15 cellular contexts compared by ENCODE assay signal in the genomic region with DNA sequence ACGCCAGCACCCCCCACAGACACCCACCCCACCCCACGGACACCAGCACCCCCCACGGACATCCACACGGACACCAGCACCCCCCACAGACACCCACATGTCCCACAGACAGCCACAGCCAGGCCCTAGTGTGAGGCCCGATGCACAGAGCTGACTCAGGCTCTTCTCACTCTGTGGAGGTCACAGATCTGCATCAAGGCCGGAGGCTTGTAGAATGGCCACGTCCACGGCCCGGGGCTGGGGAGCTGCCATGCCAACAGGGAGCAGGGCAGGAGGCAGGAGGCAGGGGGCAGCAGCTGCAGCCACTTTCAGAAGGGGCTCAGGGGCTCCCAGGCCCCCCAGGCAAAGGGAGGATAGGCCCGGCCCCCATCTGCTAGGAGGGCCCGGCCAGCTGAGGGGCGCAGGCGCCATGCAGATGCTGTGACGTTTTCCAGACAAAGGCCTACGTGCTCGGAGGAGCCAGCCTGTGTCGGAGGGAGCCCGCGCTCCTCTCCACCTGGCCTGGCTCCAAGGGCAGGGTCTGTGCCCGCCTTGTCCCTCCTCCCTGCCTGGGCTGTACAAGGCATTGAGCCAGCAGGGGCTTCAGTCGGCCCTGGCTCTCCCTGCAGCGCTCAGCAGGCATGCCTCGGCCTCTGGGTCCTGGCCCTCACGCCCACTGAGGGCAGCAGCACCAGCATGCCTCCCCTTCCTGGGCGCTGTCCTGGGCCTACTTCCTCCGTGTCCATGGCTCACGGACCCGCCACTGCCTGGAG.
DNase-seq lines count a peak whose midpoint lies in the region; ATAC-seq, FAIRE-seq and TF ChIP-seq lines count a peak whose summit lies in the region.
"Had no signal": no experiment of that assay in that cellular context is flagged by ENCODE, and none has a peak within 500 bp of the region (broad histone marks: within the 10 kb centered on the region; RNA-seq: fewer than 3 reads in every experiment).

No MANE protein-coding gene starts in this region.

- no peaks in the 10 kb centered on the region for H4K20me1 ChIP-seq in HepG2 (ENCODE audit: insufficient read depth, low read length)
- H4K20me1 ChIP-seq: BLaER1 had no signal

- CTCF ChIA-PET in HepG2 (lab: Yijun Ruan, JAX; ENCODE audit: low intra/inter-chr PET ratio, low total read pairs) = no interaction called here

- H3K4me3 ChIP-seq in HepG2 (replicated peaks in 1 of 3; ENCODE audit: insufficient read depth in 1 of 3, low read depth in 2 of 3, low read length in 3 of 3) (no peak overlapping the region), right lobe of liver (no peak overlapping the region), adrenal gland (no peak overlapping the region), dorsolateral prefrontal cortex (no peak overlapping the region), sigmoid colon (no peak overlapping the region), vagina (no peak overlapping the region)
- H3K4me3 ChIP-seq: BLaER1, GM23248 had no signal

- no peak overlapping the region for H2AFZ ChIP-seq in HepG2 (ENCODE audit: low read length)
- H2AFZ ChIP-seq: GM23248 had no signal

- TF ChIP-seq POLR2A in HepG2 (IDR thresholded peaks at IDR 0.05; ENCODE audit: insufficient read depth in 1 of 2, low read depth in 2 of 2, low read length in 2 of 2) (no peak), right lobe of liver (IDR thresholded peaks at IDR 0.05) (no peak), adrenal gland (IDR thresholded peaks at IDR 0.05) (no peak), sigmoid colon (IDR thresholded peaks at IDR 0.05) (no peak), vagina (IDR thresholded peaks at IDR 0.05) (no peak)

- 94% methylated on average over 25 of the region's 28 CpGs for WGBS in HepG2 (ENCODE audit: low lambda C conversion rate)
- WGBS in right lobe of liver (ENCODE audit: insufficient coverage, low coverage, low lambda C conversion rate, missing lambda C conversion rate) = 80% methylated on average over 1 of the region's 28 CpGs
- WGBS in adrenal gland, 4 donors = 65 to 78% (median 65%) methylated on average over 6 to 28 of the region's 28 CpGs; no CpG with 5 or more reads in 1 of the 4 donors
- 89 to 92% methylated on average over 28 of the region's 28 CpGs for WGBS in sigmoid colon, 2 donors

- in situ Hi-C loops in HepG2 (cut with HindIII; ENCODE audit: extremely low pct_ligation_motif_present, low pct_unique_long_range_greater_than_20kb) = no loop called here

- H3K36me3 ChIP-seq in HepG2 (replicated peaks in 1 of 2; ENCODE audit: control insufficient read depth in 1 of 2, insufficient read depth in 2 of 2, low read length in 2 of 2) = peaks cover 11 to 16% of the 10 kb centered on the region in 2 experiments; a peak in 4 of 5 replicates
- H3K36me3 ChIP-seq in right lobe of liver = no peaks in the 10 kb centered on the region
- H3K36me3 ChIP-seq in adrenal gland (replicated peaks in 1 of 2) = peaks cover 0 to 28% of the 10 kb centered on the region in 2 donors
- H3K36me3 ChIP-seq in sigmoid colon = peaks cover 30 to 95% (median 59%) of the 10 kb centered on the region in 4 donors
- peaks cover 0 to 21% of the 10 kb centered on the region in 2 donors for H3K36me3 ChIP-seq in vagina

- no peaks in the 10 kb centered on the region for H3K79me2 ChIP-seq in HepG2 (ENCODE audit: insufficient read depth, low read length)

- ATAC-seq in HepG2 (peak; percentile 6; the same call in 1 of the 3 replicates), right lobe of liver (no peak), GM19395 (IDR thresholded peaks at IDR 0.05; ENCODE audit: unreplicated experiment) (no peak), HG02970 (IDR thresholded peaks at IDR 0.05; ENCODE audit: low FRiP score, unreplicated experiment) (no peak)

- DNase-seq in HepG2 (ENCODE audit: low spot score) (no peak), right lobe of liver (no peak), adrenal gland (peak; percentile 67 to 86 (median 80)), dorsolateral prefrontal cortex (no peak), sigmoid colon (no peak), vagina (ENCODE audit: extremely low spot score in 2 of 2) (no peak)
- DNase-seq: 8988T; AML-193; Caco-2; CD8-positive, alpha-beta memory T cell; GM23248 had no signal

- POLR2A ChIA-PET in HepG2 (lab: Yijun Ruan, JAX) = no interaction called here

- no peaks in the 10 kb centered on the region for H3K27me3 ChIP-seq in HepG2 (ENCODE audit: control insufficient read depth in 1 of 2, insufficient read depth in 2 of 2, low read length in 2 of 2)
- H3K27me3 ChIP-seq in right lobe of liver = no peaks in the 10 kb centered on the region
- H3K27me3 ChIP-seq in adrenal gland = no peaks in the 10 kb centered on the region
- H3K27me3 ChIP-seq in dorsolateral prefrontal cortex = no peaks in the 10 kb centered on the region
- no peaks in the 10 kb centered on the region for H3K27me3 ChIP-seq in sigmoid colon
- H3K27me3 ChIP-seq in vagina = no peaks in the 10 kb centered on the region
- H3K27me3 ChIP-seq: BLaER1 had no signal

- no peak overlapping the region for H3K4me2 ChIP-seq in HepG2 (ENCODE audit: low read depth, low read length)
- H3K4me2 ChIP-seq: BLaER1 had no signal

- no peaks in the 10 kb centered on the region for H3K9me3 ChIP-seq in HepG2 (ENCODE audit: low read length)
- H3K9me3 ChIP-seq in right lobe of liver = no peaks in the 10 kb centered on the region
- H3K9me3 ChIP-seq in adrenal gland (replicated peaks in 1 of 3) = no peaks in the 10 kb centered on the region
- no peaks in the 10 kb centered on the region for H3K9me3 ChIP-seq in sigmoid colon
- H3K9me3 ChIP-seq in vagina = no peaks in the 10 kb centered on the region
- H3K9me3 ChIP-seq: BLaER1, Caco-2 had no signal

- TF ChIP-seq EP300 in HepG2 (IDR thresholded peaks at IDR 0.05; ENCODE audit: low read depth in 2 of 2, low read length in 2 of 2) (no peak), HepG2 (CRISPR knock-in tag; IDR thresholded peaks at IDR 0.05; ENCODE audit: borderline replicate concordance) (no peak), sigmoid colon (IDR thresholded peaks at IDR 0.05) (no peak)

- no peak for TF ChIP-seq RAD21 in HepG2 (CRISPR knock-in tag; IDR thresholded peaks at IDR 0.05)

- intact Hi-C loops in HepG2 (cut with micrococcal nuclease; ENCODE audit: unreplicated experiment) (no loop called here), right lobe of liver (cut with DNase I) (no loop called here), adrenal gland (cut with DNase I) (no loop called here), dorsolateral prefrontal cortex (cut with DNase I) (no loop called here), sigmoid colon (cut with DNase I) (no loop called here), vagina (cut with DNase I) (loop anchor here (10.0 kb wide), 1 partner anchor 262 kb away; no protein-coding TSS in a partner anchor)

- no peak for TF ChIP-seq CTCF in HepG2 (CRISPR knock-in tag; IDR thresholded peaks at IDR 0.05)
- no peak for TF ChIP-seq CTCF in right lobe of liver (IDR thresholded peaks at IDR 0.05)
- no peak for TF ChIP-seq CTCF in adrenal gland (IDR thresholded peaks at IDR 0.05)
- TF ChIP-seq CTCF in dorsolateral prefrontal cortex (IDR thresholded peaks at IDR 0.05 in 54 of 56, conservative IDR thresholded peaks at IDR 0.05 in 2 of 56; ENCODE audit: low read depth in 1 of 56, partially characterized antibody in 56 of 56) = no peak
- no peak for TF ChIP-seq CTCF in sigmoid colon (IDR thresholded peaks at IDR 0.05)
- no peak for TF ChIP-seq CTCF in vagina (IDR thresholded peaks at IDR 0.05)

- FAIRE-seq in HepG2 (lab: Jason Lieb, UNC) = no peak
- FAIRE-seq: H54 had no signal

- H3K27ac ChIP-seq in HepG2 (ENCODE audit: extremely low read length, insufficient read depth, low read length) = no peak overlapping the region
- no peak overlapping the region for H3K27ac ChIP-seq in right lobe of liver
- H3K27ac ChIP-seq in adrenal gland = peak overlapping the region in 2 of 5 donors; percentile 26 to 48
- peak overlapping the region in 53 of 59 donors; percentile 1 to 85 (median 58) for H3K27ac ChIP-seq in dorsolateral prefrontal cortex
- H3K27ac ChIP-seq in sigmoid colon = peak overlapping the region in 3 of 4 donors; percentile 17 to 57 (median 47)
- no peak overlapping the region for H3K27ac ChIP-seq in vagina
- H3K27ac ChIP-seq: BLaER1 had no signal

- BruUV-seq in HepG2 (replicated peaks; lab: Mats Ljungman, UMichigan) = no TSS peak

- no peak overlapping the region for H3K9ac ChIP-seq in HepG2 (ENCODE audit: insufficient read depth, low read depth, low read length)
- H3K9ac ChIP-seq: BLaER1 had no signal

- H3K4me1 ChIP-seq in HepG2 (ENCODE audit: insufficient read depth, low read length) (no peaks in the 10 kb centered on the region), right lobe of liver (no peaks in the 10 kb centered on the region), adrenal gland (replicated peaks in 1 of 2) (peaks cover 0 to 4% of the 10 kb centered on the region in 2 donors), sigmoid colon (peaks cover 0 to 6% (median 0%) of the 10 kb centered on the region in 4 donors), vagina (no peaks in the 10 kb centered on the region)
- H3K4me1 ChIP-seq: Caco-2 had no signal

TF ChIP-seq in HepG2, 621 proteins besides CTCF, POLR2A, EP300 and RAD21 (continues in another document):
- TF ChIP-seq, protein P1, sequence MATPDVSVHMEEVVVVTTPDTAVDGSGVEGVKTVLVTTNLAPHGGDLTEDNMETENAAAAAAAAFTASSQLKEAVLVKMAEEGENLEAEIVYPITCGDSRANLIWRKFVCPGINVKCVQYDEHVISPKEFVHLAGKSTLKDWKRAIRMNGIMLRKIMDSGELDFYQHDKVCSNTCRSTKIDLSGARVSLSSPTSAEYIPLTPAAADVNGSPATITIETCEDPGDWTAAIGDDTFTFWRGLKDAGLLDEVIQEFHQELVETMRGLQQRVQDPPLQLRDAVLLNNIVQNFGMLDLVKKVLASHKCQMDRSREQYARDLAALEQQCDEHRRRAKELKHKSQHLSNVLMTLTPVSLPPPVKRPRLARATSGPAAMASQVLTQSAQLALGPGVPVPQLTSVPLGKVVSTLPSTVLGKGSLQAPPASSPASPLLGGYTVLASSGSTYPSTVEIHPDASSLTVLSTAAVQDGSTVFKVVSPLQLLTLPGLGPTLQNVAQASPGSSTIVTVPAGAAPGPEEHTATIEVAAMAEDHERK (CRISPR knock-in tag; IDR thresholded peaks at IDR 0.05; ENCODE audit: low read depth) = no peak
- TF ChIP-seq, protein P2, sequence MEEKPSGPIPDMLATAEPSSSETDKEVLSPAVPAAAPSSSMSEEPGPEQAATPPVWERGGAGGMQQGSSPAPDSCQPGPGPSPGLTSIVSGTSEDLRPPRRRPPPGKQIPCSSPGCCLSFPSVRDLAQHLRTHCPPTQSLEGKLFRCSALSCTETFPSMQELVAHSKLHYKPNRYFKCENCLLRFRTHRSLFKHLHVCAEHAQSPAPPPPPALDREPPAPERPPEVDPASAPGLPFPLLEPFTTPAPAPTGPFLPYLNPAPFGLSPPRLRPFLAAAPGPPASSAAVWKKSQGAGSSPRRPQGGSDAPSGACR (CRISPR knock-in tag; IDR thresholded peaks at IDR 0.05) = no peak
- TF ChIP-seq ZNF547 (CRISPR knock-in tag; IDR thresholded peaks at IDR 0.05) = no peak
- TF ChIP-seq ZNF790 (CRISPR knock-in tag; IDR thresholded peaks at IDR 0.05; ENCODE audit: borderline replicate concordance) = no peak
- no peak for TF ChIP-seq ZNF776 (CRISPR knock-in tag; IDR thresholded peaks at IDR 0.05)
- peak; percentile 37; the same call in 1 of the 2 replicates for TF ChIP-seq HIVEP1 (CRISPR knock-in tag; IDR thresholded peaks at IDR 0.05)

Comparison
In these comparisons a context has a peak if more than half of its experiments do, and no peak if none do; other contexts are left out.
1. DNase-seq: peak in adrenal gland (7 of 7); none in HepG2 (single experiment), right lobe of liver (0 of 3), dorsolateral prefrontal cortex (0 of 10), sigmoid colon (single experiment) and vagina (0 of 2).
2. H3K27ac ChIP-seq: peak in dorsolateral prefrontal cortex (53 of 59) and sigmoid colon (3 of 4); none in HepG2 (single experiment), right lobe of liver (0 of 3) and vagina (single experiment).